Comparison of ENCODE assay signal across 15 cellular contexts in genomic region chr6:142373268-142374089, GRCh38.
DNase-seq lines count a peak whose midpoint lies in the region; ATAC-seq and TF ChIP-seq lines count a peak whose summit lies in the region.
"Had no signal": no experiment of that assay in that cellular context is flagged by ENCODE, and none has a peak within 500 bp of the region (broad histone marks: within the 10 kb centered on the region; RNA-seq: fewer than 3 reads in every experiment).

No MANE protein-coding gene starts in this region.

- peak overlapping the region; percentile 72 for H3K4me2 ChIP-seq in HCT116 (ENCODE audit: low read length)
- H3K4me2 ChIP-seq in osteoblast (ENCODE audit: insufficient read depth, low read length): no peak overlapping the region

- TF ChIP-seq CTCF in HCT116 (IDR thresholded peaks at IDR 0.05 in 2 of 3, conservative IDR thresholded peaks at IDR 0.05 in 1 of 3; ENCODE audit: borderline replicate concordance in 1 of 3, insufficient read depth in 1 of 3, low read depth in 2 of 3, low read length in 2 of 3) (no peak), foreskin keratinocyte (conservative IDR thresholded peaks at IDR 0.05) (no peak), osteoblast (IDR thresholded peaks at IDR 0.05; ENCODE audit: extremely low read depth, low read depth, low read length) (no peak), GM10248 (IDR thresholded peaks at IDR 0.05; ENCODE audit: control extremely low read depth, extremely low read depth, low read depth, missing control alignments) (no peak)

- H4K20me1 ChIP-seq in HCT116 (ENCODE audit: insufficient read depth) (no peaks in the 10 kb centered on the region), osteoblast (ENCODE audit: insufficient read depth, low read length) (no peaks in the 10 kb centered on the region)

- BruUV-seq in HCT116 (replicated peaks; lab: Mats Ljungman, UMichigan): no TSS peak

- CTCF ChIA-PET in HCT116 (lab: Charles Lee): interaction anchor here (1.0 kb wide), 1 partner anchor 14 kb away, joined by 4 read pairs; no protein-coding TSS in a partner anchor
- CTCF ChIA-PET in GM10248 (lab: Yijun Ruan, JAX): interaction anchor here (0.9 to 1.6 kb wide), 3 partner anchors 14 to 39 kb away, joined by 3 to 6 read pairs (median 3); no protein-coding TSS in a partner anchor

- H3K9me3 ChIP-seq in HCT116 (ENCODE audit: control insufficient read depth in 1 of 2, insufficient read depth in 1 of 2, low read depth in 1 of 2, low read length in 2 of 2) (no peaks in the 10 kb centered on the region), SJSA1 (replicated peaks) (no peaks in the 10 kb centered on the region), osteoblast (ENCODE audit: low read depth, low read length) (no peaks in the 10 kb centered on the region)

- no peaks in the 10 kb centered on the region for H3K9me2 ChIP-seq in HCT116 (ENCODE audit: insufficient read depth)

- peaks cover 68 to 71% of the 10 kb centered on the region in 2 experiments for H3K4me1 ChIP-seq in HCT116 (ENCODE audit: control insufficient read depth in 1 of 2, insufficient read depth in 2 of 2, low read length in 2 of 2)
- peaks cover 62% of the 10 kb centered on the region for H3K4me1 ChIP-seq in SJSA1 (replicated peaks)
- peaks cover 63% of the 10 kb centered on the region for H3K4me1 ChIP-seq in foreskin keratinocyte
- peaks cover 28% of the 10 kb centered on the region for H3K4me1 ChIP-seq in osteoblast (ENCODE audit: insufficient read depth, low read length)

- TF ChIP-seq RAD21 in HCT116 (IDR thresholded peaks at IDR 0.05; ENCODE audit: low read depth): no peak

- no peak overlapping the region for H3K4me3 ChIP-seq in HCT116 (replicated peaks in 1 of 2; ENCODE audit: low read depth in 1 of 2, low read length in 2 of 2)
- no peak overlapping the region for H3K4me3 ChIP-seq in SJSA1
- no peak overlapping the region for H3K4me3 ChIP-seq in osteoblast (ENCODE audit: insufficient read depth, low read length)

- TF ChIP-seq POLR2A in HCT116 (IDR thresholded peaks at IDR 0.05; ENCODE audit: borderline replicate concordance, extremely low read depth, insufficient read depth, insufficient read length): no peak

- RAD21 ChIA-PET in HCT116 (lab: Charles Lee; ENCODE audit: low non-redundant PET in 1 of 2, low total read pairs in 2 of 2, uncharacterized antibody in 2 of 2, unreplicated experiment in 2 of 2): no interaction called here

- H2AFZ ChIP-seq in HCT116 (ENCODE audit: low read depth, low read length, poor library complexity, severe bottlenecking) (no peak overlapping the region), osteoblast (ENCODE audit: low read length) (peak overlapping the region; percentile 23)

- intact Hi-C loops in HCT116 (cut with micrococcal nuclease): no loop called here

- H3K27ac ChIP-seq in HCT116 (ENCODE audit: low read depth, low read length): peak overlapping the region; percentile 92
- peak overlapping the region; percentile 95 for H3K27ac ChIP-seq in SJSA1
- H3K27ac ChIP-seq in foreskin keratinocyte: peak overlapping the region; percentile 27
- no peak overlapping the region for H3K27ac ChIP-seq in osteoblast (ENCODE audit: low read depth, low read length)

- peaks cover 54% of the 10 kb centered on the region for H3K79me2 ChIP-seq in HCT116 (ENCODE audit: insufficient read depth, low read length)
- H3K79me2 ChIP-seq in osteoblast (ENCODE audit: insufficient read depth, low read length): no peaks in the 10 kb centered on the region

- DNase-seq in HCT116 (ENCODE audit: low read depth, low spot score): no peak
- no peak for DNase-seq in SJSA1 (ENCODE audit: low read depth in 1 of 2, low spot score in 2 of 2)
- peak in 1 of 2 donors; percentile 38 for DNase-seq in foreskin keratinocyte
- DNase-seq in osteoblast (ENCODE audit: insufficient read length, low spot score, missing footprints): no peak
- DNase-seq in OCI-M2 (lab: John Stamatoyannopoulos, UW; ENCODE audit: unreplicated experiment): no peak
- no peak for DNase-seq in GM10248 (ENCODE audit: extremely low spot score)
- DNase-seq: activated CD8-positive, alpha-beta T cell treated with anti-CD3 and anti-CD28 coated beads, Interleukin-2, amount 10 ng/mL, durations not matched to agents 7 days and 5 days; cerebellar nuclear complex; DMS 273 treated with DMSO at 0.1 percent for 48 hours; NCI-H1105; retina; RPMI8226; stimulated activated CD4-positive, alpha-beta T cell treated with anti-CD3 and anti-CD28 coated beads, Interleukin-1b, Interleukin-23, amount 100 ng/mL, for 48 hours; T-cell had no signal

- H3K36me3 ChIP-seq in HCT116 (ENCODE audit: control insufficient read depth in 1 of 2, insufficient read depth in 2 of 2, low read length in 2 of 2): no peaks in the 10 kb centered on the region
- H3K36me3 ChIP-seq in SJSA1: no peaks in the 10 kb centered on the region; the same call in 1 of the 2 replicates
- no peaks in the 10 kb centered on the region for H3K36me3 ChIP-seq in osteoblast (ENCODE audit: insufficient read depth, low read length)

- POLR2A ChIA-PET in HCT116 (lab: Charles Lee): no interaction called here
- POLR2A ChIA-PET in GM10248 (lab: Yijun Ruan, JAX): no interaction called here

- no peak for ATAC-seq in HCT116
- no peak for ATAC-seq in foreskin keratinocyte
- ATAC-seq in HG03342 (IDR thresholded peaks at IDR 0.05; ENCODE audit: unreplicated experiment): no peak
- ATAC-seq: activated CD8-positive, alpha-beta T cell treated with anti-CD3 and anti-CD28 coated beads, Interleukin-2, amount 10 ng/mL, durations not matched to agents 7 days and 5 days; T-cell had no signal

- H3K27me3 ChIP-seq in HCT116 (ENCODE audit: insufficient read depth, low read length) (no peaks in the 10 kb centered on the region), SJSA1 (replicated peaks) (no peaks in the 10 kb centered on the region), foreskin keratinocyte (no peaks in the 10 kb centered on the region), osteoblast (ENCODE audit: insufficient read depth, low read length) (no peaks in the 10 kb centered on the region)

- peak overlapping the region; percentile 52 for H3K9ac ChIP-seq in HCT116 (ENCODE audit: low read length)

TF ChIP-seq in HCT116, 20 proteins besides CTCF, POLR2A, EP300 and RAD21:
- TF ChIP-seq YY1 (IDR thresholded peaks at IDR 0.05; ENCODE audit: extremely low read depth, insufficient replicate concordance, low read depth, low read length) (no peak), ZFX (IDR thresholded peaks at IDR 0.05) (no peak), SRF (IDR thresholded peaks at IDR 0.05; ENCODE audit: low read depth) (no peak), CEBPB (IDR thresholded peaks at IDR 0.05; ENCODE audit: low read depth) (no peak), JUND (IDR thresholded peaks at IDR 0.05) (no peak), ATF3 (IDR thresholded peaks at IDR 0.05) (no peak)
